1 cellular context compared by ENCODE assay signal in genomic region chr5:88245241-88245892, GRCh38.
TF ChIP-seq lines count a peak whose summit lies in the region.

No MANE protein-coding gene starts in this region.

TF ChIP-seq in HepG2, 621 proteins besides CTCF, POLR2A, EP300 and RAD21 (continued from another document):
- peak; percentile 23; the same call in 1 of the 2 replicates for TF ChIP-seq CREM (IDR thresholded peaks at IDR 0.05)
- TF ChIP-seq CREM (CRISPR knock-in tag; IDR thresholded peaks at IDR 0.05), result no peak
- TF ChIP-seq GATAD2A (CRISPR knock-in tag; IDR thresholded peaks at IDR 0.05), result 0 out of 2 replicates have a peak, but pooled peaks have one; percentile 32
- TF ChIP-seq PAXIP1 (CRISPR knock-in tag; conservative IDR thresholded peaks at IDR 0.05), result 0 out of 2 replicates have a peak, but pooled peaks have one; percentile 13
- TF ChIP-seq TEF (CRISPR knock-in tag; IDR thresholded peaks at IDR 0.05), result no peak
- TF ChIP-seq, protein P1, sequence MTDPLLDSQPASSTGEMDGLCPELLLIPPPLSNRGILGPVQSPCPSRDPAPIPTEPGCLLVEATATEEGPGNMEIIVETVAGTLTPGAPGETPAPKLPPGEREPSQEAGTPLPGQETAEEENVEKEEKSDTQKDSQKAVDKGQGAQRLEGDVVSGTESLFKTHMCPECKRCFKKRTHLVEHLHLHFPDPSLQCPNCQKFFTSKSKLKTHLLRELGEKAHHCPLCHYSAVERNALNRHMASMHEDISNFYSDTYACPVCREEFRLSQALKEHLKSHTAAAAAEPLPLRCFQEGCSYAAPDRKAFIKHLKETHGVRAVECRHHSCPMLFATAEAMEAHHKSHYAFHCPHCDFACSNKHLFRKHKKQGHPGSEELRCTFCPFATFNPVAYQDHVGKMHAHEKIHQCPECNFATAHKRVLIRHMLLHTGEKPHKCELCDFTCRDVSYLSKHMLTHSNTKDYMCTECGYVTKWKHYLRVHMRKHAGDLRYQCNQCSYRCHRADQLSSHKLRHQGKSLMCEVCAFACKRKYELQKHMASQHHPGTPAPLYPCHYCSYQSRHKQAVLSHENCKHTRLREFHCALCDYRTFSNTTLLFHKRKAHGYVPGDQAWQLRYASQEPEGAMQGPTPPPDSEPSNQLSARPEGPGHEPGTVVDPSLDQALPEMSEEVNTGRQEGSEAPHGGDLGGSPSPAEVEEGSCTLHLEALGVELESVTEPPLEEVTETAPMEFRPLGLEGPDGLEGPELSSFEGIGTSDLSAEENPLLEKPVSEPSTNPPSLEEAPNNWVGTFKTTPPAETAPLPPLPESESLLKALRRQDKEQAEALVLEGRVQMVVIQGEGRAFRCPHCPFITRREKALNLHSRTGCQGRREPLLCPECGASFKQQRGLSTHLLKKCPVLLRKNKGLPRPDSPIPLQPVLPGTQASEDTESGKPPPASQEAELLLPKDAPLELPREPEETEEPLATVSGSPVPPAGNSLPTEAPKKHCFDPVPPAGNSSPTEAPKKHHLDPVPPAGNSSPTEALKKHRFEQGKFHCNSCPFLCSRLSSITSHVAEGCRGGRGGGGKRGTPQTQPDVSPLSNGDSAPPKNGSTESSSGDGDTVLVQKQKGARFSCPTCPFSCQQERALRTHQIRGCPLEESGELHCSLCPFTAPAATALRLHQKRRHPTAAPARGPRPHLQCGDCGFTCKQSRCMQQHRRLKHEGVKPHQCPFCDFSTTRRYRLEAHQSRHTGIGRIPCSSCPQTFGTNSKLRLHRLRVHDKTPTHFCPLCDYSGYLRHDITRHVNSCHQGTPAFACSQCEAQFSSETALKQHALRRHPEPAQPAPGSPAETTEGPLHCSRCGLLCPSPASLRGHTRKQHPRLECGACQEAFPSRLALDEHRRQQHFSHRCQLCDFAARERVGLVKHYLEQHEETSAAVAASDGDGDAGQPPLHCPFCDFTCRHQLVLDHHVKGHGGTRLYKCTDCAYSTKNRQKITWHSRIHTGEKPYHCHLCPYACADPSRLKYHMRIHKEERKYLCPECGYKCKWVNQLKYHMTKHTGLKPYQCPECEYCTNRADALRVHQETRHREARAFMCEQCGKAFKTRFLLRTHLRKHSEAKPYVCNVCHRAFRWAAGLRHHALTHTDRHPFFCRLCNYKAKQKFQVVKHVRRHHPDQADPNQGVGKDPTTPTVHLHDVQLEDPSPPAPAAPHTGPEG (CRISPR knock-in tag; IDR thresholded peaks at IDR 0.05), result no peak
